ENCODE assay signal across 8 cellular contexts in the genomic region with DNA sequence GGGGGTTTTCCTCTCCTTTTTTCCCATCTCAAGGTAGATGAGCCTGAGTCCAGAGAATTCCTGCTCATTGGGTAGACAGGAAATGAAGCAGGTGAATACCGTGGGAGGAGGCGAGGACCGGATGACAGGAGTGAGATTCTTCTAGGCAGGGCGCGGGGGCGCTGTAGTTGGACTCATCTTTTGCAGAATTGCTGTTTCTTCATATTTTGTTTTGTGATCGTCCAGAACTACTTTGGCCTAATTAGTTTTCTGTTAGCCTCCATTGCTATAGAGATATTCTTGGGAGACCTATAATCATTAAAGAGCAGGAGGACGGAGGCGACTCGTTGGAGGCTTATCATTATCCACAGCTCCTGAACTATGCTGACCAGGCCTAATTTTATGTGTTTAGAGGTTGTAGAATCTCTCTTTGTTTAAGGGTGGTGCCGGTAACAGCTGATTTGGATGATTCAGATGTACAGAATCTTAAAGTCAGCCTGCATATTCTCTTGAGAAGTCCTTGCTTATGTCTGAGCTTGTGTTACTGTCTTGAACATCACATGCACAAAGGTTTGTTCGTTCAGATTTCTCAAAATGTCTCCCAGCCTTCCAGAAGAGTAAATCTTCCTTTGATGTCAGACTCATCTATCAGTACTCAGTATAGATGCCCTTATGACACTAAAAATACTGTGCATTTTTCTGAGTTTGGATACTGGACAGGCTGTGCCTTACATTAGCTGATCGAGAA. TPM values are rescaled to one million over a fixed set of nuclear protein-coding genes. Genes with fewer than 3 reads are reported as not detected.
DNase-seq lines count a peak whose midpoint lies in the region; ATAC-seq, FAIRE-seq and TF ChIP-seq lines count a peak whose summit lies in the region.

No MANE protein-coding gene starts in this region.

- peaks cover 38% of the 10 kb centered on the region for H3K4me1 Mint-ChIP-seq in activated T-helper 2 cell treated with anti-CD3 and anti-CD28 coated beads, Interferon-gamma antibody, Interleukin-2, Interleukin-4, amounts not matched to agents 10 μg/mL and 5 μg/mL and 100 μg/mL, durations not matched to agents 14 hours and 24 hours and 36 hours (ENCODE audit: low read depth)
- peaks cover 43 to 45% of the 10 kb centered on the region in 2 donors for H3K4me1 Mint-ChIP-seq in natural killer cell

- FAIRE-seq in H54 (lab: Jason Lieb, UNC), result no peak

- no peak for TF ChIP-seq CTCF in natural killer cell (IDR thresholded peaks at IDR 0.05)

- peak; percentile 58 for DNase-seq in activated CD4-positive, alpha-beta T cell treated with anti-CD3 and anti-CD28 coated beads for 48 hours
- no peak for DNase-seq in activated CD4-positive, alpha-beta T cell treated with anti-CD3 and anti-CD28 coated beads, Interleukin-2, amount 50 U/mL, for 4 hours
- DNase-seq in NCI-H226, result peak; percentile 59
- DNase-seq in activated T-helper 2 cell treated with anti-CD3 and anti-CD28 coated beads, Interferon-gamma antibody, Interleukin-2, Interleukin-4, amounts not matched to agents 10 μg/mL and 5 μg/mL and 100 μg/mL, durations not matched to agents 14 hours and 24 hours and 36 hours (ENCODE audit: low spot score), result no peak
- peak; percentile 42 for DNase-seq in foreskin melanocyte
- DNase-seq in natural killer cell, result no peak
- DNase-seq in ureter (ENCODE audit: low spot score), result peak; percentile 59
- DNase-seq in H54 (ENCODE audit: insufficient read length, low spot score), result no peak

- H3K36me3 Mint-ChIP-seq in activated T-helper 2 cell treated with anti-CD3 and anti-CD28 coated beads, Interferon-gamma antibody, Interleukin-2, Interleukin-4, amounts not matched to agents 10 μg/mL and 5 μg/mL and 100 μg/mL, durations not matched to agents 14 hours and 24 hours and 36 hours (ENCODE audit: low read depth), result no peaks in the 10 kb centered on the region
- no peaks in the 10 kb centered on the region for H3K36me3 Mint-ChIP-seq in natural killer cell

- H3K27me3 Mint-ChIP-seq in activated T-helper 2 cell treated with anti-CD3 and anti-CD28 coated beads, Interferon-gamma antibody, Interleukin-2, Interleukin-4, amounts not matched to agents 10 μg/mL and 5 μg/mL and 100 μg/mL, durations not matched to agents 14 hours and 24 hours and 36 hours (ENCODE audit: low read depth), result peaks cover 10% of the 10 kb centered on the region
- peaks cover 28 to 34% of the 10 kb centered on the region in 2 donors for H3K27me3 Mint-ChIP-seq in natural killer cell (ENCODE audit: low read depth in 2 of 2)

- intact Hi-C loops in activated T-helper 2 cell treated with anti-CD3 and anti-CD28 coated beads, Interferon-gamma antibody, Interleukin-2, Interleukin-4, amounts not matched to agents 10 μg/mL and 5 μg/mL and 100 μg/mL, durations not matched to agents 14 hours and 24 hours and 36 hours (cut with micrococcal nuclease), result no loop called here
- intact Hi-C loops in natural killer cell (cut with micrococcal nuclease), result loop anchor here (5.0 kb wide), 1 partner anchor 72 kb away; a partner anchor contains a TSS

- H3K27ac Mint-ChIP-seq in activated T-helper 2 cell treated with anti-CD3 and anti-CD28 coated beads, Interferon-gamma antibody, Interleukin-2, Interleukin-4, amounts not matched to agents 10 μg/mL and 5 μg/mL and 100 μg/mL, durations not matched to agents 14 hours and 24 hours and 36 hours, result peak overlapping the region; percentile 81
- peak overlapping the region in 1 of 2 donors; percentile 72 for H3K27ac Mint-ChIP-seq in natural killer cell

- ATAC-seq in natural killer cell, result peak in 1 of 3 donors; percentile 6

- no peak for TF ChIP-seq POLR2A in H54 (IDR thresholded peaks at IDR 0.05; ENCODE audit: low read depth, low read length)

- peak overlapping the region; percentile 87 for H3K4me3 Mint-ChIP-seq in activated T-helper 2 cell treated with anti-CD3 and anti-CD28 coated beads, Interferon-gamma antibody, Interleukin-2, Interleukin-4, amounts not matched to agents 10 μg/mL and 5 μg/mL and 100 μg/mL, durations not matched to agents 14 hours and 24 hours and 36 hours (ENCODE audit: low read depth)
- H3K4me3 Mint-ChIP-seq in natural killer cell, result peak overlapping the region; percentile 84

- no peaks in the 10 kb centered on the region for H3K9me3 Mint-ChIP-seq in activated T-helper 2 cell treated with anti-CD3 and anti-CD28 coated beads, Interferon-gamma antibody, Interleukin-2, Interleukin-4, amounts not matched to agents 10 μg/mL and 5 μg/mL and 100 μg/mL, durations not matched to agents 14 hours and 24 hours and 36 hours
- H3K9me3 Mint-ChIP-seq in natural killer cell, result no peaks in the 10 kb centered on the region

RNA-seq across cellular contexts. Expression of a gene that starts 0.7 kb away (rescaled TPM):
- 16.0 and 17.5 TPM in 2 replicates for total RNA-seq in activated T-helper 2 cell treated with anti-CD3 and anti-CD28 coated beads, Interferon-gamma antibody, Interleukin-2, Interleukin-4, amounts not matched to agents 10 μg/mL and 5 μg/mL and 100 μg/mL, durations not matched to agents 14 hours and 24 hours and 36 hours
- 10 to 100 TPM in 1 of 3 donors, 1 to 10 TPM in 2; 4.8 to 33.5 (median 7.5) TPM for total RNA-seq in natural killer cell
- 67.1 TPM for total RNA-seq in ureter

RNA-seq across cellular contexts. Expression of a gene that starts 36.4 kb away (rescaled TPM):
- 3.5 and 3.8 TPM in 2 replicates for total RNA-seq in activated T-helper 2 cell treated with anti-CD3 and anti-CD28 coated beads, Interferon-gamma antibody, Interleukin-2, Interleukin-4, amounts not matched to agents 10 μg/mL and 5 μg/mL and 100 μg/mL, durations not matched to agents 14 hours and 24 hours and 36 hours
- total RNA-seq in natural killer cell, result under 1 TPM in 2 of 3 donors, not detected in 1; 0.11 to 0.20 TPM
- 177 TPM for total RNA-seq in ureter

Comparison
In these comparisons a context has a peak if more than half of its experiments do, and no peak if none do; other contexts are left out.
1. DNase-seq: peak in activated CD4-positive, alpha-beta T cell treated with anti-CD3 and anti-CD28 coated beads for 48 hours (single experiment), NCI-H226 (single experiment), foreskin melanocyte (single experiment) and ureter (single experiment); none in activated CD4-positive, alpha-beta T cell treated with anti-CD3 and anti-CD28 coated beads, Interleukin-2, amount 50 U/mL, for 4 hours (0 of 2), activated T-helper 2 cell treated with anti-CD3 and anti-CD28 coated beads, Interferon-gamma antibody, Interleukin-2, Interleukin-4, amounts not matched to agents 10 μg/mL and 5 μg/mL and 100 μg/mL, durations not matched to agents 14 hours and 24 hours and 36 hours (single experiment), natural killer cell (single experiment) and H54 (single experiment).
2. RNA of a gene that starts 36.4 kb away (total RNA-seq): 177 TPM in ureter (single experiment); 3.5 to 3.8 TPM in activated T-helper 2 cell treated with anti-CD3 and anti-CD28 coated beads, Interferon-gamma antibody, Interleukin-2, Interleukin-4, amounts not matched to agents 10 μg/mL and 5 μg/mL and 100 μg/mL, durations not matched to agents 14 hours and 24 hours and 36 hours and 0.11 to 0.20 TPM in natural killer cell; every median in the first group is over 10 times any median in the second.